12 cellular contexts compared by ENCODE assay signal in the genomic region with DNA sequence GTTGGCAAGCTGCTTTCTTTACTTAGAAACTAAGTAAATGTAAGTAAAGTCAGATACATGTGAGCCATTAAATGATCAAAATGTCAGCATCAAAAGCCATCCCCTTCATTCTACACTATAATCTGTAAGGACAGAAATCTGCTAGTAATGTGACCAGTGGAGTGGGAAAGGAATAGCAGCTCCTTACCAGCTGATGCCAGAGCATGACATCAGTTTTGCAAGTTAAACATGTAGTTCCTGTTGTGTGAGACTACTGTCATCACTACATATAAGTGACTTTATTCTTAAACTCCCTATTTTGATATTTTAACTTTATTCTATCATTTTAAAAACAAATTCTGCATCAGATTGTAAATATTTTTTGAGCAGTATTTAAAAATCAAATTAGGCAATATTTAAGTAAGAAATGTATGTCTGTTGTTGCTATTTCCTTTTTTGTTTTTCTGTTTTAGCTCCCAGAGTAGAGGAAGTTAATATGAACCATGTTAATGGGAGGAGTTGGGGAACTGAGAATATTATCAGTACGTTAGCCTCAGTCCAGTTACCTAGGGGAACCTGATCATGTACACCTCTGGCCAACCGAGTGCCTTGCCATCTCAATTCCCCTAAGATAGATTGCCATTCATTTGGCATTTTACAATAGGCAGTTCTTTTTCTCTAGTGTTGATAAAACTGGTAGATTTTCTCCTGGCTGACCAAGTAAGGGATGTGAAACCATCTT. TPM values are rescaled to one million over a fixed set of nuclear protein-coding genes. Genes with fewer than 3 reads are reported as not detected.
DNase-seq lines count a peak whose midpoint lies in the region; ATAC-seq and TF ChIP-seq lines count a peak whose summit lies in the region.
"Had no signal": no experiment of that assay in that cellular context is flagged by ENCODE, and none has a peak within 500 bp of the region (broad histone marks: within the 10 kb centered on the region; RNA-seq: fewer than 3 reads in every experiment).

No MANE protein-coding gene starts in this region.

- H3K18ac ChIP-seq in IMR-90 (ENCODE audit: low read depth, low read length) = peak overlapping the region; percentile 21; the same call in 1 of the 2 replicates

- H3K4me1 ChIP-seq in IMR-90 (ENCODE audit: control insufficient read depth, insufficient read depth, low read length) (peaks cover 22% of the 10 kb centered on the region), PC-3 (ENCODE audit: insufficient read depth, low read length) (peaks cover 13% of the 10 kb centered on the region), smooth muscle cell (ENCODE audit: low read depth) (peaks cover 5% of the 10 kb centered on the region)
- H3K4me1 ChIP-seq: neural progenitor cell had no signal

- no peak overlapping the region for H3K9ac ChIP-seq in IMR-90 (ENCODE audit: low read depth, low read length)
- no peak overlapping the region for H3K9ac ChIP-seq in PC-3 (ENCODE audit: low read length)
- no peak overlapping the region for H3K9ac ChIP-seq in smooth muscle cell (ENCODE audit: low read depth)
- H3K9ac ChIP-seq: neural progenitor cell had no signal

- H3K23ac ChIP-seq in IMR-90 (ENCODE audit: low read depth, low read length) = 0 out of 2 replicates have a peak overlapping the region, but pooled peaks have one; percentile 14

- H3K79me2 ChIP-seq in PC-3 (ENCODE audit: low read length) (no peaks in the 10 kb centered on the region), smooth muscle cell (ENCODE audit: low read depth) (no peaks in the 10 kb centered on the region)

- H4K8ac ChIP-seq in IMR-90 (ENCODE audit: low read depth in 2 of 2, low read length in 2 of 2) = peak overlapping the region in 1 of 2 experiments; percentile 62; a peak in 2 of 4 replicates

- no peak overlapping the region; the same call in 2 of the 3 replicates for H2BK15ac ChIP-seq in IMR-90 (ENCODE audit: low read depth, low read length)

- no peak overlapping the region for H3K14ac ChIP-seq in IMR-90 (replicated peaks; ENCODE audit: low read depth, low read length)

- no peak overlapping the region for H3K4me2 ChIP-seq in IMR-90 (ENCODE audit: low read depth, low read length)
- H3K4me2 ChIP-seq in PC-3 (ENCODE audit: low read length) = no peak overlapping the region
- H3K4me2 ChIP-seq in smooth muscle cell = no peak overlapping the region
- H3K4me2 ChIP-seq: neural progenitor cell had no signal

- H3K56ac ChIP-seq in IMR-90 (ENCODE audit: extremely low read depth, insufficient read depth, low read length) = no peak overlapping the region

- ATAC-seq in IMR-90 (ENCODE audit: low read depth) (no peak), PC-3 (peak; percentile 34; the same call in 1 of the 2 replicates), GM21526 (IDR thresholded peaks at IDR 0.05; ENCODE audit: low FRiP score, unreplicated experiment) (no peak)
- ATAC-seq: heart left ventricle had no signal

- peak overlapping the region; percentile 98 for H2BK5ac ChIP-seq in IMR-90 (ENCODE audit: low read depth, low read length, poor library complexity, severe bottlenecking)

- no CpG with 5 or more reads among the region's 2 CpGs for WGBS in IMR-90 (ENCODE audit: extremely low coverage in 2 of 2, insufficient read length in 1 of 2), 2 experiments
- WGBS in smooth muscle cell (ENCODE audit: low lambda C conversion rate) = 96% methylated on average over 2 of the region's 2 CpGs

- no peak overlapping the region for H4K91ac ChIP-seq in IMR-90 (ENCODE audit: insufficient read depth, low read depth, low read length)

- H2AFZ ChIP-seq in IMR-90 (replicated peaks; ENCODE audit: low read length, poor library complexity) = no peak overlapping the region
- H2AFZ ChIP-seq in PC-3 (ENCODE audit: low read length) = no peak overlapping the region
- no peak overlapping the region for H2AFZ ChIP-seq in smooth muscle cell (ENCODE audit: low read depth)
- H2AFZ ChIP-seq: neural progenitor cell had no signal

- H3K27me3 ChIP-seq in IMR-90 (ENCODE audit: control insufficient read depth, insufficient read depth, low read length) (no peaks in the 10 kb centered on the region), PC-3 (ENCODE audit: low read length) (no peaks in the 10 kb centered on the region), smooth muscle cell (ENCODE audit: low read depth) (no peaks in the 10 kb centered on the region)
- H3K27me3 ChIP-seq: heart left ventricle, neural progenitor cell had no signal

- in situ Hi-C loops in IMR-90 (cut with MboI; ENCODE audit: low sequenced_read_pairs) = loop anchor here (10.0 kb wide), 1 partner anchor 606 kb away; a partner anchor contains a TSS

- H3K27ac ChIP-seq in IMR-90 (ENCODE audit: insufficient read depth, low read length) = peak overlapping the region; percentile 40; the same call in 1 of the 2 replicates
- no peak overlapping the region for H3K27ac ChIP-seq in PC-3 (ENCODE audit: low read length)
- H3K27ac ChIP-seq in smooth muscle cell (ENCODE audit: low read depth) = peak overlapping the region; percentile 48
- H3K27ac ChIP-seq: neural progenitor cell had no signal

- H4K20me1 ChIP-seq in IMR-90 (ENCODE audit: insufficient read depth, low read length) (peaks cover 4% of the 10 kb centered on the region; the same call in 1 of the 2 replicates), PC-3 (ENCODE audit: low read length) (no peaks in the 10 kb centered on the region), smooth muscle cell (ENCODE audit: low read depth) (no peaks in the 10 kb centered on the region)

- dilution Hi-C loops in IMR-90 (cut with HindIII; ENCODE audit: low sequenced_read_pairs, unreplicated experiment) = no loop called here

- BruUV-seq in IMR-90 (replicated peaks; lab: Mats Ljungman, UMichigan) = no TSS peak
- no TSS peak for BruUV-seq in PC-3 (replicated peaks; lab: Mats Ljungman, UMichigan)

- peaks cover 19% of the 10 kb centered on the region for H3K9me1 ChIP-seq in IMR-90 (ENCODE audit: insufficient read depth, low read length)

- H2BK120ac ChIP-seq in IMR-90 (ENCODE audit: low read depth, low read length) = no peak overlapping the region

- no peak for TF ChIP-seq POLR2A in IMR-90 (IDR thresholded peaks at IDR 0.05; ENCODE audit: low read depth, low read length)

- no peaks in the 10 kb centered on the region for H3K9me2 ChIP-seq in PC-3 (replicated peaks; ENCODE audit: low read length)

- no peak for TF ChIP-seq CTCF in IMR-90 (conservative IDR thresholded peaks at IDR 0.05; ENCODE audit: low read depth, low read length)
- no peak for TF ChIP-seq CTCF in PC-3 (conservative IDR thresholded peaks at IDR 0.05; ENCODE audit: low read depth, low read length)
- TF ChIP-seq CTCF in fibroblast of mammary gland (conservative IDR thresholded peaks at IDR 0.05; ENCODE audit: control insufficient read depth, insufficient read depth, low read depth, low read length) = no peak
- TF ChIP-seq CTCF in smooth muscle cell (IDR thresholded peaks at IDR 0.05; ENCODE audit: borderline replicate concordance, insufficient read depth, poor library complexity, severe bottlenecking) = no peak

- H3K79me1 ChIP-seq in IMR-90 (ENCODE audit: low read depth in 1 of 2, low read length in 2 of 2) = peaks cover 15 to 73% of the 10 kb centered on the region in 2 experiments

- H3K4ac ChIP-seq in IMR-90 (ENCODE audit: low read depth, low read length) = peak overlapping the region; percentile 2; the same call in 1 of the 2 replicates

- no peak for TF ChIP-seq RAD21 in IMR-90 (IDR thresholded peaks at IDR 0.05; ENCODE audit: low read length)

- no peak overlapping the region for H2AK9ac ChIP-seq in IMR-90 (replicated peaks; ENCODE audit: low read depth, low read length, poor library complexity)

- H3K4me3 ChIP-seq in IMR-90 (ENCODE audit: insufficient read depth, low read depth, low read length) (no peak overlapping the region), PC-3 (ENCODE audit: low read length) (no peak overlapping the region), fibroblast of mammary gland (ENCODE audit: control insufficient read depth, low read depth, low read length) (no peak overlapping the region), smooth muscle cell (no peak overlapping the region)
- H3K4me3 ChIP-seq: heart left ventricle, neural progenitor cell had no signal

- H3K36me3 ChIP-seq in IMR-90 (ENCODE audit: control insufficient read depth, insufficient read depth, low read length) (peaks cover 16% of the 10 kb centered on the region), PC-3 (ENCODE audit: low read depth, low read length) (0 out of 2 replicates have a peak, but pooled peaks cover under 1% of the 10 kb centered on the region), smooth muscle cell (ENCODE audit: low read depth) (peaks cover 7% of the 10 kb centered on the region)
- H3K36me3 ChIP-seq: neural progenitor cell had no signal

- CTCF ChIA-PET in IMR-90 (lab: Yijun Ruan, JAX) = no interaction called here
- CTCF ChIA-PET in PC-3 (lab: Charles Lee) = no interaction called here

- DNase-seq in IMR-90 (peak; percentile 57), PC-3 (no peak), fibroblast of mammary gland (ENCODE audit: low read depth) (peak; percentile 56), smooth muscle cell (lab: John Stamatoyannopoulos, UW; ENCODE audit: unreplicated experiment) (no peak), hippocampal formation (lab: John Stamatoyannopoulos, UW) (no peak), ureter (ENCODE audit: low spot score) (no peak)
- DNase-seq: endodermal cell, heart left ventricle, NCI-H1092, T1000 had no signal

- H3F3A ChIP-seq in PC-3 (ENCODE audit: low read length, unreplicated experiment) (no peaks in the 10 kb centered on the region), smooth muscle cell (ENCODE audit: low read depth) (peaks cover 26% of the 10 kb centered on the region)

- peak overlapping the region; percentile 28 for H2BK20ac ChIP-seq in IMR-90 (ENCODE audit: low read depth, low read length)

- intact Hi-C loops in IMR-90 (cut with micrococcal nuclease) (loop anchor here (10.0 kb wide), 1 partner anchor 606 kb away; a partner anchor contains a TSS), PC-3 (cut with micrococcal nuclease) (loop anchor here (5.0 kb wide), 1 partner anchor 609 kb away; no protein-coding TSS in a partner anchor)

- H2AK5ac ChIP-seq in IMR-90 (ENCODE audit: low read depth, low read length) = peak overlapping the region; percentile 22; the same call in 1 of the 2 replicates

- peak overlapping the region; percentile 57; the same call in 1 of the 2 replicates for H4K5ac ChIP-seq in IMR-90 (ENCODE audit: low read depth, low read length)

- POLR2A ChIA-PET in IMR-90 (lab: Charles Lee; ENCODE audit: unreplicated experiment) (interaction anchor here (0.6 kb wide), 1 partner anchor 598 kb away, joined by 3 read pairs; no protein-coding TSS in a partner anchor), PC-3 (lab: Charles Lee; ENCODE audit: unreplicated experiment) (no interaction called here)

- no peaks in the 10 kb centered on the region for H3K9me3 ChIP-seq in IMR-90 (ENCODE audit: control insufficient read depth, insufficient read depth, low read length)
- no peaks in the 10 kb centered on the region for H3K9me3 ChIP-seq in PC-3 (ENCODE audit: low read length)
- no peaks in the 10 kb centered on the region for H3K9me3 ChIP-seq in smooth muscle cell (replicated peaks; ENCODE audit: low read depth)
- H3K9me3 ChIP-seq: heart left ventricle had no signal

RNA-seq across cellular contexts. Expression of a gene that starts 34.8 kb away (rescaled TPM):
- 98.6 and 100 TPM in 2 replicates for total RNA-seq in IMR-90 (2012; rRNA removed)
- 66.8 and 70.1 TPM in 2 replicates for polyA plus RNA-seq in IMR-90 (2012; rRNA removed)
- polyA plus RNA-seq in IMR-90 (2012; cell fraction: cytosol; rRNA removed) = 30.2 and 39.5 TPM in 2 replicates
- 11.4 and 41.8 TPM in 2 replicates for polyA plus RNA-seq in IMR-90 (2012; cell fraction: nucleus; rRNA removed; ENCODE audit: low replicate concordance)
- total RNA-seq in PC-3 (2014; rRNA removed) = 60.1 and 73.5 TPM in 2 replicates
- total RNA-seq in smooth muscle cell = 222 and 245 TPM in 2 replicates
- polyA plus RNA-seq in smooth muscle cell = 205 and 230 TPM in 2 replicates
- 238 TPM for total RNA-seq in ureter

Comparison
In these comparisons a context has a peak if more than half of its experiments do, and no peak if none do; other contexts are left out.
1. DNase-seq: peak in IMR-90 (single experiment) and fibroblast of mammary gland (single experiment); none in PC-3 (single experiment), smooth muscle cell (single experiment), hippocampal formation (0 of 2) and ureter (single experiment).